In the genomic region with DNA sequence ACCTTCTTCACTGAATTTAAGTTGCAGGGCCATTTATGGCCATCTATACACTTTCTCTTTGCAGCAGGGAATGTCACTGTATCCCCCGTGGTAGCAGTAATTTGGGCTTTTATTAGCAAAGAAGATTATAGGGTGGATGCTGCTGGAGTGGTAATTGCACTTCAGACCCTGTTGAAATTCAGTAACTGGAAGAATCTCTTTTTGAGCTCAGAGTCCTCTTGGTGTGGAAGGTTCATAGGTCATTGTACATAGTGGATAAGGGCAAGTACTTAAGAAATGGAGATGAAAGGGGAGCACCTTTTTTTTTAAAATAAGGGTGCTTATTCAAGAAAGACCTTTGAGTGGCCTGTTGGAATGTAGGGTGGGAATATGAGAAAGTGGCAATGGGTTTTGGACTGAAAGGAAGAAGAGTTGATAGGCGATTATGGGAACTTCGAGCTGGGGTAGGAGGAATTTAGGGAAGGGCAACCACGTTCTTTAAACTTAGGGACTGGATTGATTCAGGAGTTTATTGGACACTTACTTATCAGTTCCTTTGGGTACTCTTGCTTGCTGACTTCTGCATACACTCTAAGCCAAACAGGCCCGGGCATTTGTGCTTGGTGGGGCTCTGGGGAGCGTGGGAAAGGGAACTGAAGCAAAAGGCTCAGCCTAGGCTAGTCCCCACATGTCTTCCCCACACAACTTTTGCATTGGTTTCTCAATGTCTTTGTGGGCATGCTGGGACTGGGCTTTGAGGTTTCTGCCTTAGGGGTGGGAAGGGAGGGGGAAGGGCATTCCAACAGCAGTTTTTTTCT, we compare ENCODE assay signal across 1 cellular context.
TF ChIP-seq lines count a peak whose summit lies in the region.

No MANE protein-coding gene starts in this region.

TF ChIP-seq in GM12878, 131 proteins besides CTCF, POLR2A, EP300 and RAD21 (continued from another document and continues in another):
- TF ChIP-seq SKIL (IDR thresholded peaks at IDR 0.05; ENCODE audit: low read depth, poor library complexity, severe bottlenecking) (peak; percentile 71), SPI1 (IDR thresholded peaks at IDR 0.05; ENCODE audit: borderline replicate concordance, insufficient read depth, low read depth, low read length) (peak; percentile 71; the same call in 1 of the 2 replicates), RBBP5 (conservative IDR thresholded peaks at IDR 0.05) (no peak), CHD2 (IDR thresholded peaks at IDR 0.05; ENCODE audit: borderline replicate concordance, low read depth, low read length) (peak; percentile 49; the same call in 1 of the 2 replicates), RFX5 (IDR thresholded peaks at IDR 0.05; ENCODE audit: low read depth, low read length) (no peak), RELB (IDR thresholded peaks at IDR 0.05; ENCODE audit: low read depth) (peak; percentile 41; the same call in 1 of the 2 replicates), TCF3 (IDR thresholded peaks at IDR 0.05; ENCODE audit: borderline replicate concordance, insufficient read depth, low read depth, low read length) (no peak), PAX8 (IDR thresholded peaks at IDR 0.05) (no peak), IKZF2 (IDR thresholded peaks at IDR 0.05) (peak; percentile 79 to 84), NR2F1 (conservative IDR thresholded peaks at IDR 0.05) (0 out of 2 replicates have a peak, but pooled peaks have one; percentile 16), GATAD2B (conservative IDR thresholded peaks at IDR 0.05; ENCODE audit: low read depth) (no peak; the same call in 1 of the 2 replicates), LARP7 (IDR thresholded peaks at IDR 0.05) (no peak), SMC3 (IDR thresholded peaks at IDR 0.05; ENCODE audit: borderline replicate concordance, low read length) (no peak), NR2C1 (IDR thresholded peaks at IDR 0.05) (peak; percentile 50), IKZF1 (conservative IDR thresholded peaks at IDR 0.05) (peak; percentile 68), MTA3 (IDR thresholded peaks at IDR 0.05; ENCODE audit: borderline replicate concordance, low read length) (no peak), ZNF24 (IDR thresholded peaks at IDR 0.05) (0 out of 2 replicates have a peak, but pooled peaks have one; percentile 44), ZNF207 (IDR thresholded peaks at IDR 0.05; ENCODE audit: borderline replicate concordance) (no peak), GABPA (IDR thresholded peaks at IDR 0.05; ENCODE audit: low read depth) (no peak), DPF2 (IDR thresholded peaks at IDR 0.05) (0 out of 2 replicates have a peak, but pooled peaks have one; percentile 16), PML (IDR thresholded peaks at IDR 0.05; ENCODE audit: low read length) (no peak), YBX1 (IDR thresholded peaks at IDR 0.05) (no peak), HDAC2 (IDR thresholded peaks at IDR 0.05) (no peak), ZNF592 (IDR thresholded peaks at IDR 0.05) (0 out of 2 replicates have a peak, but pooled peaks have one; percentile 31), ZNF274 (IDR thresholded peaks at IDR 0.05; ENCODE audit: insufficient read depth, insufficient read length) (no peak), MAX (IDR thresholded peaks at IDR 0.05; ENCODE audit: low read depth, low read length) (no peak), EGR1 (IDR thresholded peaks at IDR 0.05; ENCODE audit: borderline replicate concordance in 1 of 2, low read depth in 2 of 2, low read length in 2 of 2) (no peak), ZNF384 (IDR thresholded peaks at IDR 0.05; ENCODE audit: borderline replicate concordance, low read depth, low read length) (no peak), NFIC (IDR thresholded peaks at IDR 0.05; ENCODE audit: low read depth, low read length) (peak; percentile 53), MEF2A (IDR thresholded peaks at IDR 0.05; ENCODE audit: insufficient read depth, low read depth, low read length) (0 out of 2 replicates have a peak, but pooled peaks have one; percentile 6), ZZZ3 (IDR thresholded peaks at IDR 0.05; ENCODE audit: control insufficient read depth, insufficient read length, low read depth) (no peak), SUZ12 (IDR thresholded peaks at IDR 0.05; ENCODE audit: unreplicated experiment) (no peak), ATF7 (IDR thresholded peaks at IDR 0.05; ENCODE audit: low read depth) (no peak), BCL11A (IDR thresholded peaks at IDR 0.05; ENCODE audit: low read depth, low read length) (0 out of 2 replicates have a peak, but pooled peaks have one; percentile 25), CHD1 (IDR thresholded peaks at IDR 0.05; ENCODE audit: low read depth, low read length) (peak; percentile 71; the same call in 1 of the 2 replicates), RB1 (IDR thresholded peaks at IDR 0.05; ENCODE audit: borderline replicate concordance) (no peak), EED (IDR thresholded peaks at IDR 0.05; ENCODE audit: low read depth) (peak; percentile 75), BMI1 (IDR thresholded peaks at IDR 0.05; ENCODE audit: borderline replicate concordance) (no peak), KAT2A (conservative IDR thresholded peaks at IDR 0.05; ENCODE audit: control insufficient read depth, low read depth, low read length) (no peak), CREB1 (IDR thresholded peaks at IDR 0.05; ENCODE audit: low read depth) (no peak), TAF1 (IDR thresholded peaks at IDR 0.05; ENCODE audit: borderline replicate concordance, low read depth, low read length) (no peak), HCFC1 (IDR thresholded peaks at IDR 0.05; ENCODE audit: low read length) (no peak)
- TF ChIP-seq, protein P1, sequence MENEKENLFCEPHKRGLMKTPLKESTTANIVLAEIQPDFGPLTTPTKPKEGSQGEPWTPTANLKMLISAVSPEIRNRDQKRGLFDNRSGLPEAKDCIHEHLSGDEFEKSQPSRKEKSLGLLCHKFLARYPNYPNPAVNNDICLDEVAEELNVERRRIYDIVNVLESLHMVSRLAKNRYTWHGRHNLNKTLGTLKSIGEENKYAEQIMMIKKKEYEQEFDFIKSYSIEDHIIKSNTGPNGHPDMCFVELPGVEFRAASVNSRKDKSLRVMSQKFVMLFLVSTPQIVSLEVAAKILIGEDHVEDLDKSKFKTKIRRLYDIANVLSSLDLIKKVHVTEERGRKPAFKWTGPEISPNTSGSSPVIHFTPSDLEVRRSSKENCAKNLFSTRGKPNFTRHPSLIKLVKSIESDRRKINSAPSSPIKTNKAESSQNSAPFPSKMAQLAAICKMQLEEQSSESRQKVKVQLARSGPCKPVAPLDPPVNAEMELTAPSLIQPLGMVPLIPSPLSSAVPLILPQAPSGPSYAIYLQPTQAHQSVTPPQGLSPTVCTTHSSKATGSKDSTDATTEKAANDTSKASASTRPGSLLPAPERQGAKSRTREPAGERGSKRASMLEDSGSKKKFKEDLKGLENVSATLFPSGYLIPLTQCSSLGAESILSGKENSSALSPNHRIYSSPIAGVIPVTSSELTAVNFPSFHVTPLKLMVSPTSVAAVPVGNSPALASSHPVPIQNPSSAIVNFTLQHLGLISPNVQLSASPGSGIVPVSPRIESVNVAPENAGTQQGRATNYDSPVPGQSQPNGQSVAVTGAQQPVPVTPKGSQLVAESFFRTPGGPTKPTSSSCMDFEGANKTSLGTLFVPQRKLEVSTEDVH (IDR thresholded peaks at IDR 0.05; ENCODE audit: low read depth, partially characterized antibody), result no peak
- TF ChIP-seq, protein P2, sequence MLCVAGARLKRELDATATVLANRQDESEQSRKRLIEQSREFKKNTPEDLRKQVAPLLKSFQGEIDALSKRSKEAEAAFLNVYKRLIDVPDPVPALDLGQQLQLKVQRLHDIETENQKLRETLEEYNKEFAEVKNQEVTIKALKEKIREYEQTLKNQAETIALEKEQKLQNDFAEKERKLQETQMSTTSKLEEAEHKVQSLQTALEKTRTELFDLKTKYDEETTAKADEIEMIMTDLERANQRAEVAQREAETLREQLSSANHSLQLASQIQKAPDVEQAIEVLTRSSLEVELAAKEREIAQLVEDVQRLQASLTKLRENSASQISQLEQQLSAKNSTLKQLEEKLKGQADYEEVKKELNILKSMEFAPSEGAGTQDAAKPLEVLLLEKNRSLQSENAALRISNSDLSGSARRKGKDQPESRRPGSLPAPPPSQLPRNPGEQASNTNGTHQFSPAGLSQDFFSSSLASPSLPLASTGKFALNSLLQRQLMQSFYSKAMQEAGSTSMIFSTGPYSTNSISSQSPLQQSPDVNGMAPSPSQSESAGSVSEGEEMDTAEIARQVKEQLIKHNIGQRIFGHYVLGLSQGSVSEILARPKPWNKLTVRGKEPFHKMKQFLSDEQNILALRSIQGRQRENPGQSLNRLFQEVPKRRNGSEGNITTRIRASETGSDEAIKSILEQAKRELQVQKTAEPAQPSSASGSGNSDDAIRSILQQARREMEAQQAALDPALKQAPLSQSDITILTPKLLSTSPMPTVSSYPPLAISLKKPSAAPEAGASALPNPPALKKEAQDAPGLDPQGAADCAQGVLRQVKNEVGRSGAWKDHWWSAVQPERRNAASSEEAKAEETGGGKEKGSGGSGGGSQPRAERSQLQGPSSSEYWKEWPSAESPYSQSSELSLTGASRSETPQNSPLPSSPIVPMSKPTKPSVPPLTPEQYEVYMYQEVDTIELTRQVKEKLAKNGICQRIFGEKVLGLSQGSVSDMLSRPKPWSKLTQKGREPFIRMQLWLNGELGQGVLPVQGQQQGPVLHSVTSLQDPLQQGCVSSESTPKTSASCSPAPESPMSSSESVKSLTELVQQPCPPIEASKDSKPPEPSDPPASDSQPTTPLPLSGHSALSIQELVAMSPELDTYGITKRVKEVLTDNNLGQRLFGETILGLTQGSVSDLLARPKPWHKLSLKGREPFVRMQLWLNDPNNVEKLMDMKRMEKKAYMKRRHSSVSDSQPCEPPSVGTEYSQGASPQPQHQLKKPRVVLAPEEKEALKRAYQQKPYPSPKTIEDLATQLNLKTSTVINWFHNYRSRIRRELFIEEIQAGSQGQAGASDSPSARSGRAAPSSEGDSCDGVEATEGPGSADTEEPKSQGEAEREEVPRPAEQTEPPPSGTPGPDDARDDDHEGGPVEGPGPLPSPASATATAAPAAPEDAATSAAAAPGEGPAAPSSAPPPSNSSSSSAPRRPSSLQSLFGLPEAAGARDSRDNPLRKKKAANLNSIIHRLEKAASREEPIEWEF (IDR thresholded peaks at IDR 0.05; ENCODE audit: insufficient replicate concordance, low read depth, low read length), result peak; percentile 88
